In genomic region chr17:66667491-66668030, GRCh38 we compare ENCODE assay signal across 12 cellular contexts.
DNase-seq lines count a peak whose midpoint lies in the region; ATAC-seq and TF ChIP-seq lines count a peak whose summit lies in the region.
"Had no signal": no experiment of that assay in that cellular context is flagged by ENCODE, and none has a peak within 500 bp of the region (broad histone marks: within the 10 kb centered on the region; RNA-seq: fewer than 3 reads in every experiment).

No MANE protein-coding gene starts in this region.

- no peaks in the 10 kb centered on the region for H3K9me3 Mint-ChIP-seq in activated T-helper 1 cell treated with anti-CD3 and anti-CD28 coated beads, Interleukin-12 subunit alpha, Interleukin-12 subunit beta, Interleukin-2, Interleukin-4 antibody, amounts not matched to agents 30 ng/mL and 10 ng/mL and 1 ng/mL, durations not matched to agents 14 hours and 24 hours and 36 hours

- no peak for TF ChIP-seq CTCF in GM13977 (IDR thresholded peaks at IDR 0.05; ENCODE audit: extremely low read depth, insufficient read depth, missing control alignments)
- TF ChIP-seq CTCF in vagina (IDR thresholded peaks at IDR 0.05) = no peak

- peak overlapping the region; percentile 99 for H3K27ac Mint-ChIP-seq in T-helper 17 cell
- peak overlapping the region; percentile 88 for H3K27ac Mint-ChIP-seq in activated T-helper 1 cell treated with anti-CD3 and anti-CD28 coated beads, Interleukin-12 subunit alpha, Interleukin-12 subunit beta, Interleukin-2, Interleukin-4 antibody, amounts not matched to agents 30 ng/mL and 10 ng/mL and 1 ng/mL, durations not matched to agents 14 hours and 24 hours and 36 hours

- no peaks in the 10 kb centered on the region for H3K4me1 ChIP-seq in vagina

- intact Hi-C loops in activated T-helper 1 cell treated with anti-CD3 and anti-CD28 coated beads, Interleukin-12 subunit alpha, Interleukin-12 subunit beta, Interleukin-2, Interleukin-4 antibody, amounts not matched to agents 30 ng/mL and 10 ng/mL and 1 ng/mL, durations not matched to agents 14 hours and 24 hours and 36 hours (cut with micrococcal nuclease) = loop anchor here (1.0 to 5.0 kb wide), 8 partner anchors 10 to 475 kb away; partner anchors contain the start of gene CEP112
- intact Hi-C loops in vagina (cut with DNase I) = no loop called here

- peaks cover 5% of the 10 kb centered on the region for H3K36me3 Mint-ChIP-seq in T-helper 17 cell (ENCODE audit: low read depth)
- peaks cover 30% of the 10 kb centered on the region for H3K36me3 Mint-ChIP-seq in activated T-helper 1 cell treated with anti-CD3 and anti-CD28 coated beads, Interleukin-12 subunit alpha, Interleukin-12 subunit beta, Interleukin-2, Interleukin-4 antibody, amounts not matched to agents 30 ng/mL and 10 ng/mL and 1 ng/mL, durations not matched to agents 14 hours and 24 hours and 36 hours (ENCODE audit: low read depth)

- H3K27ac ChIP-seq in vagina = no peak overlapping the region

- ATAC-seq in T-helper 17 cell (peak; percentile 97), GM19455 (IDR thresholded peaks at IDR 0.05; ENCODE audit: unreplicated experiment) (no peak)

- no peaks in the 10 kb centered on the region for H3K9me3 ChIP-seq in T-helper 17 cell (ENCODE audit: control insufficient read depth, low read length, poor library complexity, severe bottlenecking)
- no peaks in the 10 kb centered on the region for H3K9me3 ChIP-seq in vagina
- H3K9me3 ChIP-seq: BE2C had no signal

- H3K27me3 ChIP-seq in vagina = no peaks in the 10 kb centered on the region
- H3K27me3 ChIP-seq: BE2C had no signal

- peak overlapping the region; percentile 58 for H3K4me3 Mint-ChIP-seq in T-helper 17 cell
- peak overlapping the region; percentile 67 for H3K4me3 Mint-ChIP-seq in activated T-helper 1 cell treated with anti-CD3 and anti-CD28 coated beads, Interleukin-12 subunit alpha, Interleukin-12 subunit beta, Interleukin-2, Interleukin-4 antibody, amounts not matched to agents 30 ng/mL and 10 ng/mL and 1 ng/mL, durations not matched to agents 14 hours and 24 hours and 36 hours

- H3K4me3 ChIP-seq in vagina = no peak overlapping the region

- peak; percentile 33 for DNase-seq in GM13977 (ENCODE audit: low spot score)
- DNase-seq in T-helper 17 cell = peak in 2 of 3 donors; percentile 43 to 49
- peak; percentile 61 for DNase-seq in activated T-helper 1 cell treated with anti-CD3 and anti-CD28 coated beads, Interleukin-12 subunit alpha, Interleukin-12 subunit beta, Interleukin-2, Interleukin-4 antibody, amounts not matched to agents 30 ng/mL and 10 ng/mL and 1 ng/mL, durations not matched to agents 14 hours and 24 hours and 36 hours (ENCODE audit: low spot score)
- peak; percentile 69 for DNase-seq in stimulated activated CD4-positive, alpha-beta T cell treated with anti-CD3 and anti-CD28 coated beads, Interleukin-4, amount 100 ng/mL, for 1 hour
- no peak for DNase-seq in vagina (ENCODE audit: extremely low spot score in 2 of 2)
- DNase-seq in ecto neural progenitor cell (ENCODE audit: low spot score) = no peak
- no peak for DNase-seq in iPS-NIHi7 (ENCODE audit: extremely low spot score)
- DNase-seq: BE2C, foreskin melanocyte, NCI-H1105, RPMI8226 had no signal

- TF ChIP-seq POLR2A in vagina (IDR thresholded peaks at IDR 0.05) = no peak

- in situ Hi-C loops in GM13977 (cut with MboI; ENCODE audit: low pct_unique_long_range_greater_than_20kb, low sequenced_read_pairs, unreplicated experiment) = no loop called here

- H3K36me3 ChIP-seq in vagina = no peaks in the 10 kb centered on the region
- H3K36me3 ChIP-seq: BE2C had no signal

- no peaks in the 10 kb centered on the region for H3K27me3 Mint-ChIP-seq in T-helper 17 cell
- H3K27me3 Mint-ChIP-seq in activated T-helper 1 cell treated with anti-CD3 and anti-CD28 coated beads, Interleukin-12 subunit alpha, Interleukin-12 subunit beta, Interleukin-2, Interleukin-4 antibody, amounts not matched to agents 30 ng/mL and 10 ng/mL and 1 ng/mL, durations not matched to agents 14 hours and 24 hours and 36 hours (ENCODE audit: insufficient read depth) = peaks cover 3% of the 10 kb centered on the region

- H3K4me1 Mint-ChIP-seq in T-helper 17 cell = peaks cover 59% of the 10 kb centered on the region
- H3K4me1 Mint-ChIP-seq in activated T-helper 1 cell treated with anti-CD3 and anti-CD28 coated beads, Interleukin-12 subunit alpha, Interleukin-12 subunit beta, Interleukin-2, Interleukin-4 antibody, amounts not matched to agents 30 ng/mL and 10 ng/mL and 1 ng/mL, durations not matched to agents 14 hours and 24 hours and 36 hours (ENCODE audit: low read depth) = peaks cover 76% of the 10 kb centered on the region

Comparison
In these comparisons a context has a peak if more than half of its experiments do, and no peak if none do; other contexts are left out.
1. DNase-seq: peak in GM13977 (single experiment), T-helper 17 cell (2 of 3), activated T-helper 1 cell treated with anti-CD3 and anti-CD28 coated beads, Interleukin-12 subunit alpha, Interleukin-12 subunit beta, Interleukin-2, Interleukin-4 antibody, amounts not matched to agents 30 ng/mL and 10 ng/mL and 1 ng/mL, durations not matched to agents 14 hours and 24 hours and 36 hours (single experiment) and stimulated activated CD4-positive, alpha-beta T cell treated with anti-CD3 and anti-CD28 coated beads, Interleukin-4, amount 100 ng/mL, for 1 hour (single experiment); none in vagina (0 of 2), ecto neural progenitor cell (single experiment) and iPS-NIHi7 (single experiment).